Comparison of ENCODE assay signal across 19 cellular contexts in the genomic region with DNA sequence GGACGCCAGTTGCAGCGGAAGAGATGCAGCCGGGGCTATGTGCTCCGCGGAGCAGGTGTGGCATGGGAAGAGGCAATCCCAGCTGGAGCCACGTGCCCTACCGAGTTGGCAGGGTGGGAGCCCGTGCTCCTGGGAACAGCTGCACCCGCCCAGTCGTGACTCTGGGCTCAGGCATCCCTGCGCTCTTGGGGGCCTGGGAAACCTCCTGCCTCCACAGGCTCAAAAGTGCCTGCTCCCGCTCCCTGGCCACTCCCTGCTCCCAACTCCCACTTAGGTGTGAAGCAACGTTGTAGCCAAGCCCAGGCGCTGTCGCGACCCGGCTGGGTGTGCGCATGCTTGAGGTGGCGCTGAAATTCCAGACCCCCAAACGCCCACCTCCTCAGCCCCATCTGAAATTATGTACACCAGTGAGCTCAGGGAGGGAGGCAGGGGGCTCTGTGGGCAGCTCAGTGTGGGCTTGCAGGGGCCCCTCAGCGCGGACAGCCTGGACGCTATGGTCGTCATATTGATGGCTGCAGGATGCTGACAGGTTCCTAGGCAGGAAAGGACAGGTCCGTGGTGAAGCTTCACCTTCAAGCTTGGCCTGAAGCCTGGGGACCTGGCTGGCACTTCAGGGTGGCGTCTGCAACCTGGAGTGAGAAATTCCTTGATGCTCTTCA.
"Had no signal": no experiment of that assay in that cellular context is flagged by ENCODE, and none has a peak within 500 bp of the region (broad histone marks: within the 10 kb centered on the region; RNA-seq: fewer than 3 reads in every experiment).

No MANE protein-coding gene starts in this region.

- DNase-seq: activated B cell treated with CpG ODN at 0.5 μM for 24 hours; activated naive CD4-positive, alpha-beta T cell treated with anti-CD3 and anti-CD28 coated beads, Interleukin-2, amount 10 ng/mL, durations not matched to agents 7 days and 5 days; activated naive CD8-positive, alpha-beta T cell treated with anti-CD3 and anti-CD28 coated beads, Interleukin-2, amount 10 ng/mL, durations not matched to agents 7 days and 5 days; activated T-cell treated with anti-CD3 and anti-CD28 coated beads for 4 hours; activated T-cell treated with anti-CD3 and anti-CD28 coated beads, Interleukin-2, amount 50 U/mL, for 72 hours; brain microvascular endothelial cell; cortex of kidney; foreskin keratinocyte; hypothalamus; kidney glomerular epithelial cell; nucleus accumbens; stimulated activated CD4-positive, alpha-beta T cell treated with anti-CD3 and anti-CD28 coated beads, Interleukin-2, amount 100 ng/mL, for 48 hours; substantia nigra; T-cell had no signal

- H3K9me3 ChIP-seq: esophagus muscularis mucosa, pancreas had no signal

- H3K27me3 ChIP-seq: brain microvascular endothelial cell, esophagus muscularis mucosa, foreskin keratinocyte, heart left ventricle, left lung, pancreas had no signal

- ATAC-seq: activated T-cell treated with anti-CD3 and anti-CD28 coated beads, Interleukin-2, amount 50 U/mL, for 72 hours; foreskin keratinocyte; heart left ventricle; left lung; pancreas; psoas muscle had no signal

- H3K4me3 ChIP-seq: esophagus muscularis mucosa, heart left ventricle, left lung, pancreas, psoas muscle had no signal

- H3K36me3 ChIP-seq: brain microvascular endothelial cell, esophagus muscularis mucosa, heart left ventricle, left lung, pancreas had no signal

- H3K27ac ChIP-seq: brain microvascular endothelial cell, esophagus muscularis mucosa, foreskin keratinocyte, heart left ventricle, left lung, pancreas, psoas muscle had no signal

- H3K4me1 ChIP-seq: esophagus muscularis mucosa, heart left ventricle, left lung, pancreas, psoas muscle had no signal
